Comparison of ENCODE assay signal across 22 cellular contexts in the genomic region with DNA sequence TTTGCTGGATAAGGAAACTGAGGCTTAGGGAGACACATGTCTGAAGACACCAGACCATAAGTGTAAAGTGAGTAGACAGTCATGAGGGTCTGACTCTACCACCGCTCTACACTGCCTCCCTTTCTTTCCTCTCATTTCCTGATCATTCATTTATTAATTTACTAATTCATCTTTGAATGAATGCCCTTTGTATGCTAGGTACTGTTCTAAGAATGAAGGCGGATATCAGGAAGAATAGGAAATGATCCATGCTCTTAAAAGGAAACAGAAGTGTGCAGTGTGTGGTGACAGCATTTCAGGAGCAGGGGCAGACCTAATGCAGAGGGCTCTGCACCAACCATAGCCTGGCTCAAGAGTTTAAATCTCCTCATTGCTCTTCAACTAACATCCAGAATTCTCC.
"Had no signal": no experiment of that assay in that cellular context is flagged by ENCODE, and none has a peak within 500 bp of the region (broad histone marks: within the 10 kb centered on the region; RNA-seq: fewer than 3 reads in every experiment).

No MANE protein-coding gene starts in this region.

- H3K4me3 ChIP-seq: K562 had no signal

- H3K27ac ChIP-seq: KMS-11, RWPE1 had no signal

- FAIRE-seq: K562 had no signal

- H3K27ac Mint-ChIP-seq: IgD-negative memory B cell had no signal

- DNase-seq: Kasumi-1, MM.1S, NCI-H1092 treated with DMSO at 0.1 percent for 48 hours, NCI-H1436, NCI-H187, NCI-H2029, NCI-H2081 treated with DMSO at 0.1 percent for 48 hours, NCI-H2171, NCI-H226, NCI-H446, NCI-H510A, NCI-H524 treated with DMSO at 0.1 percent for 48 hours, NCI-H69, NCI-H774, PC-3, SHP77 had no signal

- H3K4me2 ChIP-seq: KMS-11 had no signal

- H3K9me3 Mint-ChIP-seq: IgD-negative memory B cell had no signal

- ATAC-seq: K562, Panc1, PC-3, SK-N-SH treated with all-trans-retinoic acid at 6 μM for 48 hours had no signal

- H3K4me3 Mint-ChIP-seq: IgD-negative memory B cell had no signal

- H3K9ac ChIP-seq: KMS-11 had no signal
